ENCODE assay signal across 20 cellular contexts in the genomic region with DNA sequence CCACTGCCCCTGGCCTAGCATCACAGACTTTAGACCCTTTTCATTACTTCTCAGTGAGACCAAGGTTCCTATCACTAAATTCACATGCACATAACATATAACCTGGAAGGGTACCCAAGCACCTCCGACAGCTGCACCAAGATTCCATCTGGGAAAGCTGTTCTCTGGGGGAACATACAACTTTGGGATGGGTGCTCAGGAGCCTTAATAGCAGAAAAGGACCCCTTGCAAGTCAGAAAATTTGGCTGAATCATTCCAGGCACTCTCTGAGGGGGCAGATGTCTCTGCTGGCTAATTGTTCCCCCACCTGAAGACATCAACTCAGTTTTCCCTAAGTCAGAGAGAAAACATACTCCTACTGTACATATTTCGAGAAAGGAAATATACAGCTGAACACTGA. TPM values are rescaled to one million over a fixed set of nuclear protein-coding genes. Genes with fewer than 3 reads are reported as not detected.
DNase-seq lines count a peak whose midpoint lies in the region; ATAC-seq and TF ChIP-seq lines count a peak whose summit lies in the region.
"Had no signal": no experiment of that assay in that cellular context is flagged by ENCODE, and none has a peak within 500 bp of the region (broad histone marks: within the 10 kb centered on the region; RNA-seq: fewer than 3 reads in every experiment).

No MANE protein-coding gene starts in this region.

- TF ChIP-seq CTCF in esophagus muscularis mucosa (IDR thresholded peaks at IDR 0.05), result no peak
- no peak for TF ChIP-seq CTCF in vagina (IDR thresholded peaks at IDR 0.05)

- ATAC-seq in T-helper 17 cell (no peak), GM19328 (IDR thresholded peaks at IDR 0.05; ENCODE audit: unreplicated experiment) (no peak)
- ATAC-seq in naive thymus-derived CD8-positive, alpha-beta T cell, result no peak
- ATAC-seq: GM12878 had no signal

- H3K9me3 ChIP-seq in T-helper 17 cell (ENCODE audit: control insufficient read depth, low read length, poor library complexity, severe bottlenecking), result no peaks in the 10 kb centered on the region
- H3K9me3 ChIP-seq in esophagus muscularis mucosa, result no peaks in the 10 kb centered on the region
- H3K9me3 ChIP-seq in vagina, result no peaks in the 10 kb centered on the region
- H3K9me3 ChIP-seq: HAP-1 had no signal

- no peak for TF ChIP-seq EP300 in esophagus muscularis mucosa (IDR thresholded peaks at IDR 0.05)

- no peaks in the 10 kb centered on the region for H3K36me3 ChIP-seq in esophagus muscularis mucosa
- no peaks in the 10 kb centered on the region for H3K36me3 ChIP-seq in vagina
- H3K36me3 ChIP-seq: HAP-1 had no signal

- 78% methylated on average over 2 of the region's 2 CpGs for WGBS in esophagus muscularis mucosa

- intact Hi-C loops in esophagus muscularis mucosa (cut with DNase I), result loop anchor here (2.0 to 5.0 kb wide), 2 partner anchors 194 to 282 kb away; a partner anchor contains a TSS
- intact Hi-C loops in vagina (cut with DNase I), result loop anchor here (2.0 to 5.0 kb wide), 4 partner anchors 177 to 280 kb away; a partner anchor contains a TSS

- H3K4me3 ChIP-seq in esophagus muscularis mucosa (no peak overlapping the region), vagina (no peak overlapping the region)
- H3K4me3 ChIP-seq: GM12878, GM23248, HAP-1 had no signal

- peak overlapping the region; percentile 21 for H3K4me3 Mint-ChIP-seq in T-helper 17 cell
- H3K4me3 Mint-ChIP-seq in naive thymus-derived CD8-positive, alpha-beta T cell, result no peak overlapping the region
- H3K4me3 Mint-ChIP-seq: B cell; CD8-positive, alpha-beta memory T cell had no signal

- DNase-seq in activated CD8-positive, alpha-beta memory T cell treated with anti-CD3 and anti-CD28 coated beads for 24 hours, result peak; percentile 41
- no peak for DNase-seq in activated CD8-positive, alpha-beta memory T cell treated with anti-CD3 and anti-CD28 coated beads, Interleukin-2, amount 50 U/mL, for 4 hours
- DNase-seq in T-helper 17 cell, result no peak
- peak; percentile 64 for DNase-seq in esophagus muscularis mucosa (ENCODE audit: extremely low spot score)
- peak; percentile 54 to 58 for DNase-seq in vagina (ENCODE audit: extremely low spot score in 2 of 2)
- no peak for DNase-seq in naive thymus-derived CD8-positive, alpha-beta T cell
- DNase-seq: C1 segment of cervical spinal cord; CD4-positive, CD25-positive, alpha-beta regulatory T cell; CD8-positive, alpha-beta memory T cell; COR-L47; DMS 273 treated with DMSO at 0.1 percent for 48 hours; DMS53; DND-41; EL; GM23248 had no signal

- peaks cover 2% of the 10 kb centered on the region for H3K36me3 Mint-ChIP-seq in T-helper 17 cell (ENCODE audit: low read depth)
- no peaks in the 10 kb centered on the region for H3K36me3 Mint-ChIP-seq in naive thymus-derived CD8-positive, alpha-beta T cell
- H3K36me3 Mint-ChIP-seq: CD4-positive, CD25-positive, alpha-beta regulatory T cell; CD8-positive, alpha-beta memory T cell had no signal

- H3K4me1 Mint-ChIP-seq in T-helper 17 cell, result peaks cover 12% of the 10 kb centered on the region
- H3K4me1 Mint-ChIP-seq in naive thymus-derived CD8-positive, alpha-beta T cell, result peaks cover 9 to 36% (median 30%) of the 10 kb centered on the region in 4 donors

- no peak overlapping the region for H3K27ac Mint-ChIP-seq in T-helper 17 cell
- H3K27ac Mint-ChIP-seq in naive thymus-derived CD8-positive, alpha-beta T cell, result peak overlapping the region in 1 of 10 donors; percentile 21
- H3K27ac Mint-ChIP-seq: B cell; CD4-positive, CD25-positive, alpha-beta regulatory T cell had no signal

- H3K27ac ChIP-seq in esophagus muscularis mucosa (replicated peaks in 1 of 4) (no peak overlapping the region), vagina (no peak overlapping the region)
- H3K27ac ChIP-seq: 22Rv1, GM23248 had no signal

- TF ChIP-seq POLR2A in esophagus muscularis mucosa (IDR thresholded peaks at IDR 0.05; ENCODE audit: low read depth) (no peak), vagina (IDR thresholded peaks at IDR 0.05) (no peak)

- H3K27me3 Mint-ChIP-seq in T-helper 17 cell, result peaks cover 7% of the 10 kb centered on the region
- H3K27me3 Mint-ChIP-seq in naive thymus-derived CD8-positive, alpha-beta T cell, result no peaks in the 10 kb centered on the region
- H3K27me3 Mint-ChIP-seq: B cell had no signal

- H3K27me3 ChIP-seq in esophagus muscularis mucosa (no peaks in the 10 kb centered on the region), vagina (no peaks in the 10 kb centered on the region)

- POLR2A ChIA-PET in naive thymus-derived CD8-positive, alpha-beta T cell (lab: Charles Lee), result interaction anchor here (0.8 to 2.9 kb wide), 7 partner anchors 13 to 202 kb away, joined by 3 to 12 read pairs (median 5); no protein-coding TSS in a partner anchor

- peaks cover 17 to 22% (median 20%) of the 10 kb centered on the region in 4 donors for H3K4me1 ChIP-seq in esophagus muscularis mucosa
- peaks cover 17% of the 10 kb centered on the region for H3K4me1 ChIP-seq in vagina

- peaks cover 0 to 3% (median 0%) of the 10 kb centered on the region in 9 donors for H3K9me3 Mint-ChIP-seq in naive thymus-derived CD8-positive, alpha-beta T cell

RNA-seq across cellular contexts. Expression of a gene that starts 41.3 kb away (rescaled TPM):
- total RNA-seq in T-helper 17 cell (1 to 10 TPM; 2.0 to 3.4 TPM), esophagus muscularis mucosa (10 to 100 TPM; 37.8 to 56.9 (median 47.1) TPM), vagina (22.1 TPM)
- 1 to 10 TPM; 3.7 to 3.9 TPM for total RNA-seq in naive thymus-derived CD8-positive, alpha-beta T cell
- 1 to 10 TPM; 1.5 to 3.8 (median 2.5) TPM for polyA plus RNA-seq in naive thymus-derived CD8-positive, alpha-beta T cell

Comparison
In these comparisons a context has a peak if more than half of its experiments do, and no peak if none do; other contexts are left out.
1. DNase-seq: peak in activated CD8-positive, alpha-beta memory T cell treated with anti-CD3 and anti-CD28 coated beads for 24 hours (single experiment), esophagus muscularis mucosa (single experiment) and vagina (2 of 2); none in activated CD8-positive, alpha-beta memory T cell treated with anti-CD3 and anti-CD28 coated beads, Interleukin-2, amount 50 U/mL, for 4 hours (single experiment), T-helper 17 cell (0 of 3) and naive thymus-derived CD8-positive, alpha-beta T cell (0 of 10).